In genomic region chr6:26240981-26241770, GRCh38 we compare ENCODE assay signal across 8 cellular contexts.
DNase-seq lines count a peak whose midpoint lies in the region; ATAC-seq and TF ChIP-seq lines count a peak whose summit lies in the region.

No MANE protein-coding gene starts in this region.

- peaks cover 14% of the 10 kb centered on the region for H3K4me1 Mint-ChIP-seq in activated T-cell treated with anti-CD3 and anti-CD28 coated beads, Interleukin-2, amount 50 U/mL, for 4 hours (ENCODE audit: low read depth)

- TF ChIP-seq CTCF in AG10803 (conservative IDR thresholded peaks at IDR 0.05; ENCODE audit: low read length), result no peak

- peak overlapping the region; percentile 63 for H3K4me3 ChIP-seq in AG10803 (ENCODE audit: low read length)

- peak overlapping the region; percentile 80 for H3K4me3 Mint-ChIP-seq in activated T-cell treated with anti-CD3 and anti-CD28 coated beads, Interleukin-2, amount 50 U/mL, for 4 hours

- intact Hi-C loops in Right ventricle myocardium superior (cut with DNase I), result no loop called here

- peak; percentile 73 for DNase-seq in AG10803 (ENCODE audit: low read depth)
- DNase-seq in activated T-cell treated with anti-CD3 and anti-CD28 coated beads, Interleukin-2, amount 50 U/mL, for 4 hours, result peak; percentile 59
- no peak for DNase-seq in Right ventricle myocardium superior
- DNase-seq in stimulated activated CD4-positive, alpha-beta T cell treated with anti-CD3 and anti-CD28 coated beads, Interleukin-12 subunit alpha, Interleukin-12 subunit beta, amount 100 ng/mL, for 4 hours, result peak; percentile 27
- no peak for DNase-seq in NCI-H1436 treated with DMSO at 0.1 percent for 48 hours (lab: John Stamatoyannopoulos, UW)
- no peak for DNase-seq in NCI-H2081 treated with DMSO at 0.1 percent for 48 hours (lab: John Stamatoyannopoulos, UW)

- ATAC-seq in HG02870 (IDR thresholded peaks at IDR 0.05; ENCODE audit: unreplicated experiment) (peak; percentile 26), Right ventricle myocardium superior (ENCODE audit: poor library complexity) (peak; percentile 21), GM21390 (IDR thresholded peaks at IDR 0.05; ENCODE audit: unreplicated experiment) (no peak)
- ATAC-seq in activated T-cell treated with anti-CD3 and anti-CD28 coated beads, Interleukin-2, amount 50 U/mL, for 4 hours, result peak; percentile 25 to 42

- peaks cover 5% of the 10 kb centered on the region for H3K9me3 Mint-ChIP-seq in activated T-cell treated with anti-CD3 and anti-CD28 coated beads, Interleukin-2, amount 50 U/mL, for 4 hours

- H3K36me3 Mint-ChIP-seq in activated T-cell treated with anti-CD3 and anti-CD28 coated beads, Interleukin-2, amount 50 U/mL, for 4 hours (ENCODE audit: insufficient read depth), result no peaks in the 10 kb centered on the region

- no peaks in the 10 kb centered on the region for H3K27me3 Mint-ChIP-seq in activated T-cell treated with anti-CD3 and anti-CD28 coated beads, Interleukin-2, amount 50 U/mL, for 4 hours (ENCODE audit: low read depth)

Comparison
In these comparisons a context has a peak if more than half of its experiments do, and no peak if none do; other contexts are left out.
1. DNase-seq: peak in AG10803 (single experiment), activated T-cell treated with anti-CD3 and anti-CD28 coated beads, Interleukin-2, amount 50 U/mL, for 4 hours (single experiment) and stimulated activated CD4-positive, alpha-beta T cell treated with anti-CD3 and anti-CD28 coated beads, Interleukin-12 subunit alpha, Interleukin-12 subunit beta, amount 100 ng/mL, for 4 hours (single experiment); none in Right ventricle myocardium superior (single experiment), NCI-H1436 treated with DMSO at 0.1 percent for 48 hours (single experiment) and NCI-H2081 treated with DMSO at 0.1 percent for 48 hours (single experiment).